Comparison of ENCODE assay signal across 8 cellular contexts in genomic region chr1:241848680-241849344, GRCh38. TPM values are rescaled to one million over a fixed set of nuclear protein-coding genes. Genes with fewer than 3 reads are reported as not detected.
DNase-seq lines count a peak whose midpoint lies in the region; ATAC-seq and TF ChIP-seq lines count a peak whose summit lies in the region.

No MANE protein-coding gene starts in this region.

- TF ChIP-seq CTCF in fibroblast of villous mesenchyme (IDR thresholded peaks at IDR 0.05; ENCODE audit: insufficient read depth, low read depth, low read length) (no peak), upper lobe of left lung (IDR thresholded peaks at IDR 0.05) (no peak)

- H3K9me3 ChIP-seq in right cardiac atrium (ENCODE audit: control insufficient read depth, low read length) (no peaks in the 10 kb centered on the region), upper lobe of left lung (no peaks in the 10 kb centered on the region)

- H3K27ac ChIP-seq in right cardiac atrium (ENCODE audit: low read length), result no peak overlapping the region
- no peak overlapping the region for H3K27ac ChIP-seq in upper lobe of left lung

- TF ChIP-seq POLR2A in upper lobe of left lung (IDR thresholded peaks at IDR 0.05), result no peak

- no peaks in the 10 kb centered on the region for H3K27me3 ChIP-seq in right cardiac atrium (ENCODE audit: control insufficient read depth, insufficient read depth)
- H3K27me3 ChIP-seq in upper lobe of left lung, result no peaks in the 10 kb centered on the region

- H3K4me3 ChIP-seq in right cardiac atrium (ENCODE audit: low read length) (peak overlapping the region; percentile 78), fibroblast of villous mesenchyme (ENCODE audit: low read depth, low read length) (peak overlapping the region; percentile 90), upper lobe of left lung (peak overlapping the region in 3 of 4 donors; percentile 72 to 81 (median 79))

- no peaks in the 10 kb centered on the region for H3K4me1 ChIP-seq in right cardiac atrium (ENCODE audit: control insufficient read depth, insufficient read depth, low read length)
- peaks cover 4 to 17% (median 7%) of the 10 kb centered on the region in 4 donors for H3K4me1 ChIP-seq in upper lobe of left lung

- H3K36me3 ChIP-seq in upper lobe of left lung, result no peaks in the 10 kb centered on the region

- 7% methylated on average over 13 of the region's 13 CpGs for WGBS in right cardiac atrium
- 9 to 11% methylated on average over 13 of the region's 13 CpGs for WGBS in upper lobe of left lung, 2 donors

- DNase-seq in right cardiac atrium, result no peak
- DNase-seq in left ventricle myocardium superior, result no peak
- peak; percentile 30 for DNase-seq in RKO (ENCODE audit: low spot score)
- DNase-seq in fibroblast of villous mesenchyme (ENCODE audit: low read depth), result no peak
- no peak for DNase-seq in upper lobe of left lung
- DNase-seq in HuH-7 (ENCODE audit: low spot score), result no peak
- DNase-seq in NCI-H510A treated with DMSO at 0.1 percent for 48 hours (lab: John Stamatoyannopoulos, UW), result no peak

- TF ChIP-seq EP300 in upper lobe of left lung (IDR thresholded peaks at IDR 0.05), result no peak

- intact Hi-C loops in right cardiac atrium (cut with DNase I), result loop anchor here in 1 of 4 donors (10.0 kb wide), 1 partner anchor 244 kb away; no protein-coding TSS in a partner anchor
- intact Hi-C loops in left ventricle myocardium superior (cut with micrococcal nuclease), result loop anchor here (10.0 kb wide), 2 partner anchors 234 to 324 kb away; no protein-coding TSS in a partner anchor

- ATAC-seq in right cardiac atrium (no peak), left ventricle myocardium superior (no peak), upper lobe of left lung (ENCODE audit: low FRiP score in 2 of 2) (no peak), HG03095 (IDR thresholded peaks at IDR 0.05; ENCODE audit: unreplicated experiment) (no peak)

RNA-seq across cellular contexts. Expression of gene EXO1, which starts 0.8 kb away (rescaled TPM):
- under 1 TPM in 2 of 4 donors, not detected in 2; 0.74 to 0.83 TPM for total RNA-seq in right cardiac atrium
- polyA plus RNA-seq in right cardiac atrium, result 0.23 TPM
- 0.35 TPM for total RNA-seq in left ventricle myocardium superior
- total RNA-seq in fibroblast of villous mesenchyme, result 7.7 and 12.5 TPM in 2 replicates
- 1 to 10 TPM in 3 of 6 donors, under 1 TPM in 2, not detected in 1; 0.59 to 4.3 (median 1.8) TPM for total RNA-seq in upper lobe of left lung
